ENCODE assay signal across 22 cellular contexts in the genomic region with DNA sequence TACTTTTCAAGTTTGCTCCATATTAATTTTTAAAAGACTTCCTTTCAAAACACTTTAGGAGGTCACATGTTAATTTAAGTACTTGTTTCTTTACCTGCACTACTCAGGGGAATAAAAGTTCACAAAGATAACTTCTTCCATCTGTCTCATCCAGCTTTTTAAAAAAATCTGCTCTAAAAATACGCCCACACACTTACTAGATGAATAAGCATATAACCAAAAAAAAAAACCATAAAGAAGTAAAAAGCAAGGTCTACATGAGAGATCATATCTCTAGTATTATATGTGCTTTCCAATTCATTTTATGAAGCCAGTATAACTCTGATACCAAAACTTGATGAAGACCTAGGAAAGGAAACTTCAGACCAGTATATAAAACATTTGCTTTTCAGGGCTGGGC. TPM values are rescaled to one million over a fixed set of nuclear protein-coding genes. Genes with fewer than 3 reads are reported as not detected.
DNase-seq lines count a peak whose midpoint lies in the region; ATAC-seq and TF ChIP-seq lines count a peak whose summit lies in the region.
"Had no signal": no experiment of that assay in that cellular context is flagged by ENCODE, and none has a peak within 500 bp of the region (broad histone marks: within the 10 kb centered on the region; RNA-seq: fewer than 3 reads in every experiment).

No MANE protein-coding gene starts in this region.

- no peaks in the 10 kb centered on the region for H3K9me3 Mint-ChIP-seq in activated T-cell treated with anti-CD3 and anti-CD28 coated beads, Interleukin-2, amount 50 U/mL, for 4 hours
- no peaks in the 10 kb centered on the region for H3K9me3 Mint-ChIP-seq in T-helper 1 cell treated with Interleukin-12 subunit alpha and Interleukin-12 subunit beta and Interleukin-4 antibody, amounts not matched to agents 30 μg/mL and 1 μg/mL, for 36 hours
- H3K9me3 Mint-ChIP-seq in activated naive CD8-positive, alpha-beta T cell treated with anti-CD3 and anti-CD28 coated beads, Interleukin-2, amount 50 U/mL, for 24 hours, result no peaks in the 10 kb centered on the region
- no peaks in the 10 kb centered on the region for H3K9me3 Mint-ChIP-seq in stimulated activated effector memory CD8-positive, alpha-beta T cell treated with anti-CD3 and anti-CD28 coated beads, Interleukin-12 subunit alpha, Interleukin-12 subunit beta, amount 100 ng/mL, for 72 hours
- H3K9me3 Mint-ChIP-seq: brain, neural crest cell had no signal

- H3K27me3 Mint-ChIP-seq in activated T-cell treated with anti-CD3 and anti-CD28 coated beads, Interleukin-2, amount 50 U/mL, for 4 hours (ENCODE audit: low read depth), result no peaks in the 10 kb centered on the region
- H3K27me3 Mint-ChIP-seq in T-helper 1 cell treated with Interleukin-12 subunit alpha and Interleukin-12 subunit beta and Interleukin-4 antibody, amounts not matched to agents 30 μg/mL and 1 μg/mL, for 36 hours (ENCODE audit: low read depth), result no peaks in the 10 kb centered on the region
- no peaks in the 10 kb centered on the region for H3K27me3 Mint-ChIP-seq in activated naive CD8-positive, alpha-beta T cell treated with anti-CD3 and anti-CD28 coated beads, Interleukin-2, amount 50 U/mL, for 24 hours

- peak overlapping the region; percentile 40 for H3K4me3 Mint-ChIP-seq in activated T-cell treated with anti-CD3 and anti-CD28 coated beads, Interleukin-2, amount 50 U/mL, for 4 hours
- H3K4me3 Mint-ChIP-seq in T-helper 1 cell treated with Interleukin-12 subunit alpha and Interleukin-12 subunit beta and Interleukin-4 antibody, amounts not matched to agents 30 μg/mL and 1 μg/mL, for 36 hours, result peak overlapping the region; percentile 38
- H3K4me3 Mint-ChIP-seq in activated naive CD8-positive, alpha-beta T cell treated with anti-CD3 and anti-CD28 coated beads, Interleukin-2, amount 50 U/mL, for 24 hours, result peak overlapping the region; percentile 59
- H3K4me3 Mint-ChIP-seq in stimulated activated effector memory CD8-positive, alpha-beta T cell treated with anti-CD3 and anti-CD28 coated beads, Interleukin-12 subunit alpha, Interleukin-12 subunit beta, amount 100 ng/mL, for 72 hours, result peak overlapping the region; percentile 18
- H3K4me3 Mint-ChIP-seq: brain, neural crest cell had no signal

- peaks cover 83% of the 10 kb centered on the region for H3K4me1 Mint-ChIP-seq in activated T-cell treated with anti-CD3 and anti-CD28 coated beads, Interleukin-2, amount 50 U/mL, for 4 hours (ENCODE audit: low read depth)
- peaks cover 47% of the 10 kb centered on the region for H3K4me1 Mint-ChIP-seq in T-helper 1 cell treated with Interleukin-12 subunit alpha and Interleukin-12 subunit beta and Interleukin-4 antibody, amounts not matched to agents 30 μg/mL and 1 μg/mL, for 36 hours (ENCODE audit: low read depth)
- H3K4me1 Mint-ChIP-seq in activated naive CD8-positive, alpha-beta T cell treated with anti-CD3 and anti-CD28 coated beads, Interleukin-2, amount 50 U/mL, for 24 hours, result peaks cover 89% of the 10 kb centered on the region
- peaks cover 71% of the 10 kb centered on the region for H3K4me1 Mint-ChIP-seq in stimulated activated effector memory CD8-positive, alpha-beta T cell treated with anti-CD3 and anti-CD28 coated beads, Interleukin-12 subunit alpha, Interleukin-12 subunit beta, amount 100 ng/mL, for 72 hours
- H3K4me1 Mint-ChIP-seq: brain, neural crest cell had no signal

- peak; percentile 73 to 80 for ATAC-seq in activated T-cell treated with anti-CD3 and anti-CD28 coated beads, Interleukin-2, amount 50 U/mL, for 4 hours
- ATAC-seq in activated naive CD8-positive, alpha-beta T cell treated with anti-CD3 and anti-CD28 coated beads, Interleukin-2, amount 50 U/mL, for 24 hours, result peak; percentile 75
- ATAC-seq in stimulated activated effector memory CD8-positive, alpha-beta T cell treated with anti-CD3 and anti-CD28 coated beads, Interleukin-12 subunit alpha, Interleukin-12 subunit beta, amount 100 ng/mL, for 72 hours, result peak; percentile 88
- no peak for ATAC-seq in SK-N-SH treated with all-trans-retinoic acid at 6 μM for 48 hours
- ATAC-seq: Right ventricle myocardium inferior had no signal

- H3K36me3 Mint-ChIP-seq in activated T-cell treated with anti-CD3 and anti-CD28 coated beads, Interleukin-2, amount 50 U/mL, for 4 hours (ENCODE audit: insufficient read depth), result peaks cover 20% of the 10 kb centered on the region
- H3K36me3 Mint-ChIP-seq in T-helper 1 cell treated with Interleukin-12 subunit alpha and Interleukin-12 subunit beta and Interleukin-4 antibody, amounts not matched to agents 30 μg/mL and 1 μg/mL, for 36 hours (ENCODE audit: low read depth), result peaks cover 29% of the 10 kb centered on the region
- peaks cover 41% of the 10 kb centered on the region for H3K36me3 Mint-ChIP-seq in activated naive CD8-positive, alpha-beta T cell treated with anti-CD3 and anti-CD28 coated beads, Interleukin-2, amount 50 U/mL, for 24 hours (ENCODE audit: low read depth)
- H3K36me3 Mint-ChIP-seq in stimulated activated effector memory CD8-positive, alpha-beta T cell treated with anti-CD3 and anti-CD28 coated beads, Interleukin-12 subunit alpha, Interleukin-12 subunit beta, amount 100 ng/mL, for 72 hours, result peaks cover 48% of the 10 kb centered on the region
- H3K36me3 Mint-ChIP-seq: brain had no signal

- peak overlapping the region; percentile 45 for H3K27ac Mint-ChIP-seq in T-helper 1 cell treated with Interleukin-12 subunit alpha and Interleukin-12 subunit beta and Interleukin-4 antibody, amounts not matched to agents 30 μg/mL and 1 μg/mL, for 36 hours
- H3K27ac Mint-ChIP-seq in activated naive CD8-positive, alpha-beta T cell treated with anti-CD3 and anti-CD28 coated beads, Interleukin-2, amount 50 U/mL, for 24 hours, result peak overlapping the region; percentile 92
- peak overlapping the region; percentile 29 for H3K27ac Mint-ChIP-seq in stimulated activated effector memory CD8-positive, alpha-beta T cell treated with anti-CD3 and anti-CD28 coated beads, Interleukin-12 subunit alpha, Interleukin-12 subunit beta, amount 100 ng/mL, for 72 hours
- H3K27ac Mint-ChIP-seq: brain had no signal

- no peak for DNase-seq in activated T-cell treated with anti-CD3 and anti-CD28 coated beads, Interleukin-2, amount 50 U/mL, for 4 hours
- DNase-seq in activated T-cell treated with anti-CD3 and anti-CD28 coated beads, Interleukin-2, amount 50 U/mL, for 1 hour, result no peak
- DNase-seq in activated naive CD8-positive, alpha-beta T cell treated with anti-CD3 and anti-CD28 coated beads, Interleukin-2, amount 50 U/mL, for 24 hours, result no peak
- DNase-seq in stimulated activated effector memory CD8-positive, alpha-beta T cell treated with anti-CD3 and anti-CD28 coated beads, Interleukin-12 subunit alpha, Interleukin-12 subunit beta, amount 100 ng/mL, for 72 hours (ENCODE audit: low spot score in 2 of 2), result no peak
- DNase-seq in NCI-H1417 (lab: John Stamatoyannopoulos, UW) (no peak), MV-4-11 (lab: John Stamatoyannopoulos, UW) (no peak)
- DNase-seq: ACHN, C1 segment of cervical spinal cord, colonic mucosa, head of caudate nucleus, NCI-H1436 treated with DMSO at 0.1 percent for 48 hours, NCI-H2171, NCI-H526 treated with DMSO at 0.1 percent for 48 hours, posterior cingulate gyrus, sigmoid colon, thyroid gland had no signal

TF ChIP-seq in SK-N-SH treated with all-trans-retinoic acid at 6 μM for 48 hours, 23 proteins besides CTCF, POLR2A, EP300 and RAD21:
- TF ChIP-seq ZNF70 (CRISPR knock-in tag; IDR thresholded peaks at IDR 0.05), result no peak
- TF ChIP-seq ZNF8 (CRISPR knock-in tag; IDR thresholded peaks at IDR 0.05), result no peak
- no peak for TF ChIP-seq ZNF565 (CRISPR knock-in tag; conservative IDR thresholded peaks at IDR 0.05; ENCODE audit: low read depth)
- no peak for TF ChIP-seq TCF4 (CRISPR knock-in tag; IDR thresholded peaks at IDR 0.05; ENCODE audit: borderline replicate concordance)

RNA-seq across cellular contexts. Expression of a gene that starts 17.2 kb away (rescaled TPM):
- total RNA-seq in activated T-cell treated with anti-CD3 and anti-CD28 coated beads, Interleukin-2, amount 50 U/mL, for 4 hours, result 10 to 100 TPM; 25.8 to 33.9 (median 28.7) TPM
- total RNA-seq: fibroblast of lung had no signal

Comparison
In these comparisons a context has a peak if more than half of its experiments do, and no peak if none do; other contexts are left out.
1. H3K27ac Mint-ChIP-seq: peak in every context shown above with its lines; median percentile 92 in activated naive CD8-positive, alpha-beta T cell treated with anti-CD3 and anti-CD28 coated beads, Interleukin-2, amount 50 U/mL, for 24 hours; 45 in T-helper 1 cell treated with Interleukin-12 subunit alpha and Interleukin-12 subunit beta and Interleukin-4 antibody, amounts not matched to agents 30 μg/mL and 1 μg/mL, for 36 hours; 29 in stimulated activated effector memory CD8-positive, alpha-beta T cell treated with anti-CD3 and anti-CD28 coated beads, Interleukin-12 subunit alpha, Interleukin-12 subunit beta, amount 100 ng/mL, for 72 hours.